1 cellular context compared by ENCODE assay signal in genomic region chr21:17699524-17700189, GRCh38.
TF ChIP-seq lines count a peak whose summit lies in the region.

No MANE protein-coding gene starts in this region.

TF ChIP-seq in GM12878, 131 proteins besides CTCF, POLR2A, EP300 and RAD21 (continued from another document):
- TF ChIP-seq, protein P1, sequence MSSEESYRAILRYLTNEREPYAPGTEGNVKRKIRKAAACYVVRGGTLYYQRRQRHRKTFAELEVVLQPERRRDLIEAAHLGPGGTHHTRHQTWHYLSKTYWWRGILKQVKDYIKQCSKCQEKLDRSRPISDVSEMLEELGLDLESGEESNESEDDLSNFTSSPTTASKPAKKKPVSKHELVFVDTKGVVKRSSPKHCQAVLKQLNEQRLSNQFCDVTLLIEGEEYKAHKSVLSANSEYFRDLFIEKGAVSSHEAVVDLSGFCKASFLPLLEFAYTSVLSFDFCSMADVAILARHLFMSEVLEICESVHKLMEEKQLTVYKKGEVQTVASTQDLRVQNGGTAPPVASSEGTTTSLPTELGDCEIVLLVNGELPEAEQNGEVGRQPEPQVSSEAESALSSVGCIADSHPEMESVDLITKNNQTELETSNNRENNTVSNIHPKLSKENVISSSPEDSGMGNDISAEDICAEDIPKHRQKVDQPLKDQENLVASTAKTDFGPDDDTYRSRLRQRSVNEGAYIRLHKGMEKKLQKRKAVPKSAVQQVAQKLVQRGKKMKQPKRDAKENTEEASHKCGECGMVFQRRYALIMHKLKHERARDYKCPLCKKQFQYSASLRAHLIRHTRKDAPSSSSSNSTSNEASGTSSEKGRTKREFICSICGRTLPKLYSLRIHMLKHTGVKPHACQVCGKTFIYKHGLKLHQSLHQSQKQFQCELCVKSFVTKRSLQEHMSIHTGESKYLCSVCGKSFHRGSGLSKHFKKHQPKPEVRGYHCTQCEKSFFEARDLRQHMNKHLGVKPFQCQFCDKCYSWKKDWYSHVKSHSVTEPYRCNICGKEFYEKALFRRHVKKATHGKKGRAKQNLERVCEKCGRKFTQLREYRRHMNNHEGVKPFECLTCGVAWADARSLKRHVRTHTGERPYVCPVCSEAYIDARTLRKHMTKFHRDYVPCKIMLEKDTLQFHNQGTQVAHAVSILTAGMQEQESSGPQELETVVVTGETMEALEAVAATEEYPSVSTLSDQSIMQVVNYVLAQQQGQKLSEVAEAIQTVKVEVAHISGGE (CRISPR knock-in tag; IDR thresholded peaks at IDR 0.05) = no peak
- peak; percentile 42; the same call in 1 of the 2 replicates for TF ChIP-seq JUND (IDR thresholded peaks at IDR 0.05; ENCODE audit: low read depth, low read length)
- TF ChIP-seq BCL11A (IDR thresholded peaks at IDR 0.05; ENCODE audit: low read depth, low read length) = peak; percentile 82
